In genomic region chr9:136964171-136964689, GRCh38 we compare ENCODE assay signal across 16 cellular contexts. TPM values are rescaled to one million over a fixed set of nuclear protein-coding genes. Genes with fewer than 3 reads are reported as not detected.
DNase-seq lines count a peak whose midpoint lies in the region; ATAC-seq and TF ChIP-seq lines count a peak whose summit lies in the region.
"Had no signal": no experiment of that assay in that cellular context is flagged by ENCODE, and none has a peak within 500 bp of the region (broad histone marks: within the 10 kb centered on the region; RNA-seq: fewer than 3 reads in every experiment).

No MANE protein-coding gene starts in this region.

- in situ Hi-C loops in GM13977 (cut with MboI; ENCODE audit: low pct_unique_long_range_greater_than_20kb, low sequenced_read_pairs, unreplicated experiment), result no loop called here

- DNase-seq in DMS153 (lab: John Stamatoyannopoulos, UW), result peak; percentile 23
- no peak for DNase-seq in T-helper 17 cell
- no peak for DNase-seq in stimulated activated CD4-positive, alpha-beta T cell treated with anti-CD3 and anti-CD28 coated beads, Interleukin-15, amount 100 ng/mL, for 24 hours
- no peak for DNase-seq in GM13977 (ENCODE audit: low spot score)
- DNase-seq: activated CD4-positive, alpha-beta T cell treated with anti-CD3 and anti-CD28 coated beads, Interleukin-2, amount 50 U/mL, for 4 hours; amniotic stem cell; heart right ventricle; MV-4-11; NCI-H226; T-helper 9 cell had no signal

- peak overlapping the region; percentile 24 to 58 for H3K9ac ChIP-seq in mucosa of rectum (ENCODE audit: low read depth in 1 of 2, low read length in 2 of 2)

- TF ChIP-seq EP300 in Ishikawa (IDR thresholded peaks at IDR 0.05; ENCODE audit: borderline replicate concordance), result no peak

- H3K27ac Mint-ChIP-seq in T-helper 17 cell, result no peak overlapping the region
- no peak overlapping the region for H3K27ac Mint-ChIP-seq in stimulated activated memory B cell treated with anti-CD40 and anti-IgM and Interleukin-4, amounts not matched to agents 10 μg/mL and 1 μg/mL and 100 μg/mL, for 72 hours

- H3K9me3 Mint-ChIP-seq in stimulated activated memory B cell treated with anti-CD40 and anti-IgM and Interleukin-4, amounts not matched to agents 10 μg/mL and 1 μg/mL and 100 μg/mL, for 72 hours, result no peaks in the 10 kb centered on the region

- no peaks in the 10 kb centered on the region for H3K27me3 ChIP-seq in mucosa of rectum (ENCODE audit: control insufficient read depth in 2 of 2, insufficient read depth in 2 of 2, low read length in 2 of 2)
- H3K27me3 ChIP-seq: heart right ventricle had no signal

- H3K27ac ChIP-seq in mucosa of rectum (ENCODE audit: low read depth in 2 of 2, low read length in 2 of 2), result peak overlapping the region; percentile 58 to 78
- H3K27ac ChIP-seq: esophagus muscularis mucosa, heart right ventricle, prostate gland had no signal

- TF ChIP-seq RAD21 in Ishikawa (IDR thresholded peaks at IDR 0.05; ENCODE audit: low read depth), result no peak

- H3K36me3 ChIP-seq in mucosa of rectum (ENCODE audit: control insufficient read depth in 2 of 2, insufficient read depth in 2 of 2, low read length in 2 of 2), result no peaks in the 10 kb centered on the region
- H3K36me3 ChIP-seq: esophagus muscularis mucosa, heart right ventricle, prostate gland had no signal

- H3K27me3 Mint-ChIP-seq in T-helper 17 cell, result no peaks in the 10 kb centered on the region
- peaks cover 37% of the 10 kb centered on the region for H3K27me3 Mint-ChIP-seq in stimulated activated memory B cell treated with anti-CD40 and anti-IgM and Interleukin-4, amounts not matched to agents 10 μg/mL and 1 μg/mL and 100 μg/mL, for 72 hours

- peaks cover 37% of the 10 kb centered on the region for H3K4me1 Mint-ChIP-seq in T-helper 17 cell
- H3K4me1 Mint-ChIP-seq in stimulated activated memory B cell treated with anti-CD40 and anti-IgM and Interleukin-4, amounts not matched to agents 10 μg/mL and 1 μg/mL and 100 μg/mL, for 72 hours, result peaks cover 10% of the 10 kb centered on the region

- H3K4me3 ChIP-seq in mucosa of rectum (ENCODE audit: low read length in 2 of 2), result peak overlapping the region in 1 of 2 donors; percentile 30
- H3K4me3 ChIP-seq: esophagus muscularis mucosa, heart right ventricle, prostate gland had no signal

- H3K9me3 ChIP-seq in T-helper 17 cell (ENCODE audit: control insufficient read depth, low read length, poor library complexity, severe bottlenecking), result no peaks in the 10 kb centered on the region
- H3K9me3 ChIP-seq in mucosa of rectum (ENCODE audit: control insufficient read depth in 2 of 2, low read length in 2 of 2), result no peaks in the 10 kb centered on the region
- H3K9me3 ChIP-seq: esophagus muscularis mucosa, heart right ventricle, prostate gland had no signal

- TF ChIP-seq CTCF in GM13977 (IDR thresholded peaks at IDR 0.05; ENCODE audit: extremely low read depth, insufficient read depth, missing control alignments), result no peak

- no peaks in the 10 kb centered on the region for H3K36me3 Mint-ChIP-seq in T-helper 17 cell (ENCODE audit: low read depth)
- H3K36me3 Mint-ChIP-seq in stimulated activated memory B cell treated with anti-CD40 and anti-IgM and Interleukin-4, amounts not matched to agents 10 μg/mL and 1 μg/mL and 100 μg/mL, for 72 hours, result no peaks in the 10 kb centered on the region

- no peak for ATAC-seq in T-helper 17 cell
- no peak for ATAC-seq in stimulated activated memory B cell treated with anti-CD40 and anti-IgM and Interleukin-4, amounts not matched to agents 10 μg/mL and 1 μg/mL and 100 μg/mL, for 72 hours

- H3K4me1 ChIP-seq in mucosa of rectum (ENCODE audit: control insufficient read depth in 2 of 2, insufficient read depth in 2 of 2, low read length in 2 of 2), result peaks cover 8 to 10% of the 10 kb centered on the region in 2 donors

- peak overlapping the region; percentile 73 for H3K4me3 Mint-ChIP-seq in T-helper 17 cell
- no peak overlapping the region for H3K4me3 Mint-ChIP-seq in stimulated activated memory B cell treated with anti-CD40 and anti-IgM and Interleukin-4, amounts not matched to agents 10 μg/mL and 1 μg/mL and 100 μg/mL, for 72 hours

TF ChIP-seq in Ishikawa, 13 proteins besides CTCF, POLR2A, EP300 and RAD21:
- TF ChIP-seq TCF12 (IDR thresholded peaks at IDR 0.05; ENCODE audit: low read depth) (no peak), REST (IDR thresholded peaks at IDR 0.05; ENCODE audit: low read depth) (peak; percentile 41; the same call in 1 of the 2 replicates), MAX (IDR thresholded peaks at IDR 0.05) (no peak), ZBTB7A (IDR thresholded peaks at IDR 0.05; ENCODE audit: low read depth) (no peak), USF1 (IDR thresholded peaks at IDR 0.05) (no peak)

RNA-seq across cellular contexts. Expression of gene LCN12, which starts 12.2 kb away (rescaled TPM):
- 1 to 10 TPM; 2.6 to 4.2 TPM for total RNA-seq in T-helper 17 cell
- total RNA-seq: esophagus muscularis mucosa had no signal

RNA-seq across cellular contexts. Expression of gene PTGDS, which starts 13.1 kb away (rescaled TPM):
- total RNA-seq in T-helper 17 cell, result 100 to 1,000 TPM in 1 of 2 donors, 10 to 100 TPM in 1; 21.4 to 166 TPM

RNA-seq across cellular contexts. Expression of gene LCNL1, which starts 18.6 kb away (rescaled TPM):
- 1 to 10 TPM in 1 of 2 donors, under 1 TPM in 1; 0.96 to 2.9 TPM for total RNA-seq in T-helper 17 cell

RNA-seq across cellular contexts. Expression of gene C8G, which starts 19.2 kb away (rescaled TPM):
- total RNA-seq in T-helper 17 cell, result 1 to 10 TPM; 1.4 to 2.7 TPM
- total RNA-seq: cerebellum, esophagus muscularis mucosa, prostate gland had no signal

RNA-seq across cellular contexts. Expression of gene FBXW5, which starts 19.7 kb away (rescaled TPM):
- 10 to 100 TPM; 84.3 to 88.4 TPM for total RNA-seq in T-helper 17 cell
